ENCODE assay signal across 26 cellular contexts in the genomic region with DNA sequence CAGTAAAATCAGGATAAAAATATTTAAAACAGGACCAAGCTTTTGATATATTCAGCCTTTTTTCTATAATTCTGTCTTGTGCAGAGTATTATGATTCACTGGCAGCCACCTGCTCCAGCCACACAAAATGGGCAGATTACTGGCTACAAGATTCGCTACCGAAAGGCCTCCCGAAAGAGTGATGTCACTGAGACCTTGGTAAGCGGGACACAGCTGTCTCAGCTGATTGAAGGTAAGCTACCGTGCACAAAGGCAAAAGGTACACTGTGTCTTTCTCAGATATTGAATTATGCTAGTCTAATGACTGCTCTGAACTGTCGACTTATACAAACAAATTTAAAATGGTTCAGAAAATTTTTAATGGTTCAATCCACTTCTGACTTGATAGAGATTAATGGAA.
DNase-seq lines count a peak whose midpoint lies in the region; ATAC-seq, FAIRE-seq and TF ChIP-seq lines count a peak whose summit lies in the region.
"Had no signal": no experiment of that assay in that cellular context is flagged by ENCODE, and none has a peak within 500 bp of the region (broad histone marks: within the 10 kb centered on the region; RNA-seq: fewer than 3 reads in every experiment).

No MANE protein-coding gene starts in this region.

- no peak for TF ChIP-seq RAD21 in A549 (conservative IDR thresholded peaks at IDR 0.05 in 1 of 2, IDR thresholded peaks at IDR 0.05 in 1 of 2)

- H3K27ac ChIP-seq in A549 (no peak overlapping the region), body of pancreas (no peak overlapping the region), GM23338 (ENCODE audit: low read depth) (no peak overlapping the region)
- H3K27ac ChIP-seq: 22Rv1, BLaER1 had no signal

- no peaks in the 10 kb centered on the region for H3K9me3 ChIP-seq in A549
- H3K9me3 ChIP-seq in body of pancreas, result no peaks in the 10 kb centered on the region
- H3K9me3 ChIP-seq: BE2C, BLaER1 had no signal

- H3K4me2 ChIP-seq in A549 (no peak overlapping the region), GM23338 (no peak overlapping the region)
- H3K4me2 ChIP-seq: BLaER1 had no signal

- H3K4me3 ChIP-seq in A549, result no peak overlapping the region
- H3K4me3 ChIP-seq in body of pancreas, result no peak overlapping the region
- H3K4me3 ChIP-seq in GM23338, result no peak overlapping the region
- H3K4me3 ChIP-seq: BLaER1, GM12878 had no signal

- POLR2A ChIA-PET in A549 (lab: Yijun Ruan, JAX), result interaction anchor here (0.6 kb wide), 1 partner anchor 10 kb away, joined by 3 read pairs; no protein-coding TSS in a partner anchor

- intact Hi-C loops in body of pancreas (cut with DNase I), result no loop called here

- TF ChIP-seq POLR2A in A549 (IDR thresholded peaks at IDR 0.05; ENCODE audit: low read length) (no peak), body of pancreas (IDR thresholded peaks at IDR 0.05) (no peak)

- no peaks in the 10 kb centered on the region for H3K27me3 ChIP-seq in body of pancreas
- H3K27me3 ChIP-seq in GM23338 (ENCODE audit: insufficient read depth), result no peaks in the 10 kb centered on the region
- H3K27me3 ChIP-seq: BE2C, BLaER1 had no signal

- no peaks in the 10 kb centered on the region for H3K4me1 Mint-ChIP-seq in GM23338
- H3K4me1 Mint-ChIP-seq: CD14-positive monocyte had no signal

- H3K4me3 Mint-ChIP-seq in GM23338, result no peak overlapping the region
- H3K4me3 Mint-ChIP-seq: CD14-positive monocyte; CD4-positive, alpha-beta memory T cell; CD4-positive, CD25-positive, alpha-beta regulatory T cell; CD8-positive, alpha-beta memory T cell had no signal

- TF ChIP-seq CTCF in A549 (IDR thresholded peaks at IDR 0.05) (no peak), body of pancreas (IDR thresholded peaks at IDR 0.05) (no peak), GM23338 (conservative IDR thresholded peaks at IDR 0.05; ENCODE audit: low read depth in 2 of 2) (no peak)

- ATAC-seq in A549 (no peak), body of pancreas (no peak), GM23338 (no peak), HG02852 (IDR thresholded peaks at IDR 0.05; ENCODE audit: unreplicated experiment) (no peak)
- ATAC-seq: GM12878 had no signal

- H3K36me3 Mint-ChIP-seq in GM23338 (ENCODE audit: low read depth), result peaks cover 14% of the 10 kb centered on the region; the same call in 2 of the 3 replicates
- H3K36me3 Mint-ChIP-seq: CD14-positive monocyte had no signal

- TF ChIP-seq EP300 in A549 (IDR thresholded peaks at IDR 0.05), result no peak

- DNase-seq in A549 (ENCODE audit: low read depth in 1 of 2, low spot score in 1 of 2) (no peak), body of pancreas (peak in 3 of 4 donors; percentile 16 to 46 (median 25)), GM23338 (ENCODE audit: low spot score) (no peak), NCI-H524 treated with DMSO at 0.1 percent for 48 hours (lab: John Stamatoyannopoulos, UW) (no peak)
- DNase-seq: ACHN; BE2C; C1 segment of cervical spinal cord; CD4-positive, alpha-beta memory T cell; CD4-positive, CD25-positive, alpha-beta regulatory T cell; CD8-positive, alpha-beta memory T cell; COR-L47; DMS 273 treated with DMSO at 0.1 percent for 48 hours; DMS153; DMS53; DMS79; DND-41; EL; GDM1 had no signal

- H3F3A ChIP-seq in GM23338 (replicated peaks; ENCODE audit: low read depth), result no peaks in the 10 kb centered on the region

- no peak overlapping the region for H2AFZ ChIP-seq in GM23338

- H3K9me3 Mint-ChIP-seq in GM23338, result no peaks in the 10 kb centered on the region
- H3K9me3 Mint-ChIP-seq: CD4-positive, alpha-beta memory T cell; CD4-positive, CD25-positive, alpha-beta regulatory T cell; CD8-positive, alpha-beta memory T cell had no signal

- CTCF ChIA-PET in A549 (lab: Yijun Ruan, JAX), result interaction anchor here (0.7 to 8.3 kb wide), 4 partner anchors 10 to 48 kb away, joined by 3 to 78 read pairs (median 18); no protein-coding TSS in a partner anchor

- WGBS in A549 (ENCODE audit: missing lambda C conversion rate), result 87% methylated on average over 6 of the region's 6 CpGs
- 88 to 90% methylated on average over 6 of the region's 6 CpGs for WGBS in body of pancreas, 2 donors

- no peaks in the 10 kb centered on the region for H3K4me1 ChIP-seq in A549
- H3K4me1 ChIP-seq in body of pancreas, result no peaks in the 10 kb centered on the region
- no peaks in the 10 kb centered on the region for H3K4me1 ChIP-seq in GM23338 (ENCODE audit: insufficient read depth)
- H3K4me1 ChIP-seq: BE2C, BLaER1 had no signal

- H3K27me3 Mint-ChIP-seq in GM23338 (ENCODE audit: insufficient read depth, low read depth, poor library complexity), result peaks cover 5% of the 10 kb centered on the region
- H3K27me3 Mint-ChIP-seq: CD4-positive, alpha-beta memory T cell; CD8-positive, alpha-beta memory T cell had no signal

- no peaks in the 10 kb centered on the region for H3K9me2 ChIP-seq in GM23338 (ENCODE audit: insufficient read depth)

- no peaks in the 10 kb centered on the region for H3K79me2 ChIP-seq in GM23338 (replicated peaks; ENCODE audit: insufficient read depth)

- H3K36me3 ChIP-seq in body of pancreas (replicated peaks in 1 of 2; ENCODE audit: insufficient read depth in 1 of 2, low read depth in 2 of 2), result peaks cover 0 to 15% of the 10 kb centered on the region in 2 donors
- H3K36me3 ChIP-seq in GM23338 (ENCODE audit: insufficient read depth), result peaks cover 5% of the 10 kb centered on the region; the same call in 1 of the 2 replicates
- H3K36me3 ChIP-seq: BE2C had no signal

- no peak overlapping the region for H3K27ac Mint-ChIP-seq in GM23338
- H3K27ac Mint-ChIP-seq: CD14-positive monocyte; CD4-positive, alpha-beta memory T cell; CD4-positive, CD25-positive, alpha-beta regulatory T cell; CD8-positive, alpha-beta memory T cell had no signal

- FAIRE-seq in A549 (lab: Jason Lieb, UNC) (peak; percentile 18), islet of Langerhans (lab: Jason Lieb, UNC) (peak; percentile 99)
- FAIRE-seq: GM12878, GM12892, GM18507 had no signal

- H4K20me1 ChIP-seq in GM23338 (replicated peaks; ENCODE audit: insufficient read depth), result no peaks in the 10 kb centered on the region
- H4K20me1 ChIP-seq: BLaER1 had no signal

TF ChIP-seq in A549, 52 proteins besides CTCF, POLR2A, EP300 and RAD21 (continues in another document):
- TF ChIP-seq HOXA7 (CRISPR knock-in tag; IDR thresholded peaks at IDR 0.05) (no peak), GATA3 (IDR thresholded peaks at IDR 0.05; ENCODE audit: borderline replicate concordance) (no peak), CHD4 (IDR thresholded peaks at IDR 0.05; ENCODE audit: borderline replicate concordance) (no peak), HOXB13 (CRISPR knock-in tag; IDR thresholded peaks at IDR 0.05; ENCODE audit: low read depth) (no peak), CHD2 (IDR thresholded peaks at IDR 0.05; ENCODE audit: low read length, partially characterized antibody) (no peak), ESRRA (IDR thresholded peaks at IDR 0.05; ENCODE audit: borderline replicate concordance, low read length) (no peak), HOXB5 (CRISPR knock-in tag; IDR thresholded peaks at IDR 0.05) (no peak), ZNF302 (CRISPR knock-in tag; IDR thresholded peaks at IDR 0.05) (no peak), CEBPB (IDR thresholded peaks at IDR 0.05) (no peak), HEYL (CRISPR knock-in tag; IDR thresholded peaks at IDR 0.05) (no peak), RCOR1 (IDR thresholded peaks at IDR 0.05; ENCODE audit: low read depth, low read length) (no peak), KDM5A (IDR thresholded peaks at IDR 0.05) (no peak)
- TF ChIP-seq, protein P1, sequence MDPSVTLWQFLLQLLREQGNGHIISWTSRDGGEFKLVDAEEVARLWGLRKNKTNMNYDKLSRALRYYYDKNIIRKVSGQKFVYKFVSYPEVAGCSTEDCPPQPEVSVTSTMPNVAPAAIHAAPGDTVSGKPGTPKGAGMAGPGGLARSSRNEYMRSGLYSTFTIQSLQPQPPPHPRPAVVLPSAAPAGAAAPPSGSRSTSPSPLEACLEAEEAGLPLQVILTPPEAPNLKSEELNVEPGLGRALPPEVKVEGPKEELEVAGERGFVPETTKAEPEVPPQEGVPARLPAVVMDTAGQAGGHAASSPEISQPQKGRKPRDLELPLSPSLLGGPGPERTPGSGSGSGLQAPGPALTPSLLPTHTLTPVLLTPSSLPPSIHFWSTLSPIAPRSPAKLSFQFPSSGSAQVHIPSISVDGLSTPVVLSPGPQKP (IDR thresholded peaks at IDR 0.05; ENCODE audit: low read depth, low read length), result no peak

TF ChIP-seq in GM23338, 12 proteins besides CTCF, POLR2A, EP300 and RAD21:
- no peak for TF ChIP-seq POLR2AphosphoS5 (IDR thresholded peaks at IDR 0.05; ENCODE audit: low read depth)
- no peak for TF ChIP-seq CREB1 (CRISPR knock-in tag; IDR thresholded peaks at IDR 0.05; ENCODE audit: low read depth)
- no peak for TF ChIP-seq ZNF331 (CRISPR knock-in tag; IDR thresholded peaks at IDR 0.05; ENCODE audit: low read depth)

Comparison
In these comparisons a context has a peak if more than half of its experiments do, and no peak if none do; other contexts are left out.
1. DNase-seq: peak in body of pancreas (3 of 4); none in A549 (0 of 2), GM23338 (single experiment) and NCI-H524 treated with DMSO at 0.1 percent for 48 hours (single experiment).